In genomic region chr12:65739606-65740005, GRCh38 we compare ENCODE assay signal across 13 cellular contexts.
DNase-seq lines count a peak whose midpoint lies in the region; ATAC-seq and TF ChIP-seq lines count a peak whose summit lies in the region.
"Had no signal": no experiment of that assay in that cellular context is flagged by ENCODE, and none has a peak within 500 bp of the region (broad histone marks: within the 10 kb centered on the region; RNA-seq: fewer than 3 reads in every experiment).

No MANE protein-coding gene starts in this region.

- H3K27ac Mint-ChIP-seq in natural killer cell: no peak overlapping the region
- no peak overlapping the region for H3K27ac Mint-ChIP-seq in natural killer cell treated with Interleukin-12 subunit alpha and Interleukin-12 subunit beta and Interleukin-15 and Interleukin-18, amount 100 ng/mL, for 72 hours
- no peak overlapping the region for H3K27ac Mint-ChIP-seq in brain
- peak overlapping the region in 2 of 3 experiments; percentile 99 for H3K27ac Mint-ChIP-seq in nephron
- H3K27ac Mint-ChIP-seq: H9 had no signal

- H3K4me3 Mint-ChIP-seq in natural killer cell (peak overlapping the region; percentile 85), brain (peak overlapping the region in 3 of 5 experiments; percentile 43 to 92 (median 83)), nephron (peak overlapping the region; percentile 52 to 87 (median 86))
- H3K4me3 Mint-ChIP-seq in natural killer cell treated with Interleukin-12 subunit alpha and Interleukin-12 subunit beta and Interleukin-15 and Interleukin-18, amount 100 ng/mL, for 72 hours: no peak overlapping the region

- H3K4me1 Mint-ChIP-seq in natural killer cell: peaks cover 16 to 23% of the 10 kb centered on the region in 2 donors
- H3K4me1 Mint-ChIP-seq in natural killer cell treated with Interleukin-12 subunit alpha and Interleukin-12 subunit beta and Interleukin-15 and Interleukin-18, amount 100 ng/mL, for 72 hours (ENCODE audit: low read depth in 2 of 2): peaks cover 9 to 13% of the 10 kb centered on the region in 2 donors
- peaks cover 17% of the 10 kb centered on the region for H3K4me1 Mint-ChIP-seq in brain
- peaks cover 19% of the 10 kb centered on the region for H3K4me1 Mint-ChIP-seq in nephron

- H3K27me3 Mint-ChIP-seq in natural killer cell (ENCODE audit: low read depth in 2 of 2) (peaks cover 11 to 13% of the 10 kb centered on the region in 2 donors), brain (peaks cover 44% of the 10 kb centered on the region), nephron (ENCODE audit: low read depth) (peaks cover 12% of the 10 kb centered on the region)
- H3K27me3 Mint-ChIP-seq in natural killer cell treated with Interleukin-12 subunit alpha and Interleukin-12 subunit beta and Interleukin-15 and Interleukin-18, amount 100 ng/mL, for 72 hours: peaks cover 26 to 37% of the 10 kb centered on the region in 2 donors

- no peak for DNase-seq in natural killer cell
- DNase-seq in natural killer cell treated with Interleukin-12 subunit alpha and Interleukin-12 subunit beta and Interleukin-15 and Interleukin-18, amount 100 ng/mL, for 72 hours (ENCODE audit: low spot score): no peak
- DNase-seq in DMS 273 (lab: John Stamatoyannopoulos, UW; ENCODE audit: unreplicated experiment): no peak
- DNase-seq in middle frontal gyrus (ENCODE audit: extremely low spot score, low spot score): no peak
- DNase-seq: 8988T, AML-193, DMS 273 treated with DMSO at 0.1 percent for 48 hours, GOT3, H9 had no signal

- H3K9me3 Mint-ChIP-seq in natural killer cell (no peaks in the 10 kb centered on the region), brain (peaks cover 0 to 11% (median 0%) of the 10 kb centered on the region in 5 experiments), nephron (no peaks in the 10 kb centered on the region)
- H3K9me3 Mint-ChIP-seq in natural killer cell treated with Interleukin-12 subunit alpha and Interleukin-12 subunit beta and Interleukin-15 and Interleukin-18, amount 100 ng/mL, for 72 hours: peaks cover 3% of the 10 kb centered on the region

- H3K36me3 Mint-ChIP-seq in natural killer cell: no peaks in the 10 kb centered on the region
- no peaks in the 10 kb centered on the region for H3K36me3 Mint-ChIP-seq in natural killer cell treated with Interleukin-12 subunit alpha and Interleukin-12 subunit beta and Interleukin-15 and Interleukin-18, amount 100 ng/mL, for 72 hours
- H3K36me3 Mint-ChIP-seq in brain: no peaks in the 10 kb centered on the region
- no peaks in the 10 kb centered on the region for H3K36me3 Mint-ChIP-seq in nephron (ENCODE audit: low read depth)

- TF ChIP-seq CTCF in natural killer cell (IDR thresholded peaks at IDR 0.05): no peak
- no peak for TF ChIP-seq CTCF in brain (conservative IDR thresholded peaks at IDR 0.05)
- TF ChIP-seq CTCF in nephron (IDR thresholded peaks at IDR 0.05; ENCODE audit: unreplicated experiment in 3 of 3): no peak

- ATAC-seq in natural killer cell (no peak), GM21529 (IDR thresholded peaks at IDR 0.05; ENCODE audit: unreplicated experiment) (no peak), GM18519 (IDR thresholded peaks at IDR 0.05; ENCODE audit: low FRiP score, unreplicated experiment) (no peak)
- no peak for ATAC-seq in natural killer cell treated with Interleukin-12 subunit alpha and Interleukin-12 subunit beta and Interleukin-15 and Interleukin-18, amount 100 ng/mL, for 72 hours

- intact Hi-C loops in natural killer cell (cut with micrococcal nuclease): no loop called here

Comparison
In these comparisons a context has a peak if more than half of its experiments do, and no peak if none do; other contexts are left out.
1. H3K27ac Mint-ChIP-seq: peak in nephron (2 of 3); none in natural killer cell (0 of 2), natural killer cell treated with Interleukin-12 subunit alpha and Interleukin-12 subunit beta and Interleukin-15 and Interleukin-18, amount 100 ng/mL, for 72 hours (0 of 2) and brain (0 of 5).